ENCODE assay signal across 3 cellular contexts in genomic region chr16:57475711-57476339, GRCh38.
TF ChIP-seq lines count a peak whose summit lies in the region.

No MANE protein-coding gene starts in this region.

TF ChIP-seq in HEK293T, 16 proteins besides CTCF, POLR2A, EP300 and RAD21:
- TF ChIP-seq PKNOX1 (IDR thresholded peaks at IDR 0.05) (no peak), TARDBP (IDR thresholded peaks at IDR 0.05) (no peak), NFRKB (IDR thresholded peaks at IDR 0.05) (no peak), FOXA1 (IDR thresholded peaks at IDR 0.05) (no peak), BHLHE40 (IDR thresholded peaks at IDR 0.05; ENCODE audit: borderline replicate concordance) (no peak), SUZ12 (IDR thresholded peaks at IDR 0.05) (no peak), ELF4 (IDR thresholded peaks at IDR 0.05) (no peak), CTBP1 (IDR thresholded peaks at IDR 0.05; ENCODE audit: borderline replicate concordance) (no peak), ZNF384 (IDR thresholded peaks at IDR 0.05) (no peak), LEF1 (IDR thresholded peaks at IDR 0.05; ENCODE audit: borderline replicate concordance) (no peak), SP1 (IDR thresholded peaks at IDR 0.05) (no peak), FOXM1 (IDR thresholded peaks at IDR 0.05; ENCODE audit: borderline replicate concordance) (no peak), HDGF (IDR thresholded peaks at IDR 0.05; ENCODE audit: borderline replicate concordance) (no peak), ARNT (IDR thresholded peaks at IDR 0.05) (no peak), L3MBTL2 (conservative IDR thresholded peaks at IDR 0.05) (no peak), FOXK2 (IDR thresholded peaks at IDR 0.05) (no peak)

TF ChIP-seq in H1, 55 proteins besides CTCF, POLR2A, EP300 and RAD21:
- TF ChIP-seq FOSL1 (IDR thresholded peaks at IDR 0.05; ENCODE audit: insufficient read depth, low read depth, low read length) (no peak), SIN3A (conservative IDR thresholded peaks at IDR 0.05 in 1 of 2, IDR thresholded peaks at IDR 0.05 in 1 of 2; ENCODE audit: low read depth in 1 of 2, low read length in 2 of 2) (peak in 1 of 2 experiments; percentile 84; a peak in 2 of 4 replicates), TAF7 (optimal IDR thresholded peaks at IDR 0.05; ENCODE audit: borderline replicate concordance, low read depth, low read length) (peak; percentile 38), SP2 (IDR thresholded peaks at IDR 0.05; ENCODE audit: low read length) (no peak), RXRA (IDR thresholded peaks at IDR 0.05; ENCODE audit: insufficient read depth, low read depth, low read length) (0 out of 2 replicates have a peak, but pooled peaks have one; percentile 3), NANOG (IDR thresholded peaks at IDR 0.05; ENCODE audit: insufficient read depth, low read depth, low read length, poor library complexity, severe bottlenecking) (no peak), TBP (IDR thresholded peaks at IDR 0.05; ENCODE audit: low read depth, low read length) (peak; percentile 59; the same call in 1 of the 2 replicates), CHD2 (IDR thresholded peaks at IDR 0.05; ENCODE audit: low read length) (no peak), CREB1 (IDR thresholded peaks at IDR 0.05) (peak; percentile 33; the same call in 1 of the 2 replicates), CEBPB (IDR thresholded peaks at IDR 0.05; ENCODE audit: low read depth, low read length) (no peak), TAF1 (IDR thresholded peaks at IDR 0.05; ENCODE audit: low read depth, low read length) (no peak), GTF2F1 (IDR thresholded peaks at IDR 0.05; ENCODE audit: borderline replicate concordance, low read depth, low read length) (no peak), RFX5 (IDR thresholded peaks at IDR 0.05; ENCODE audit: borderline replicate concordance, low read depth, low read length) (no peak), MAX (IDR thresholded peaks at IDR 0.05) (peak; percentile 72), POU5F1 (IDR thresholded peaks at IDR 0.05; ENCODE audit: low read depth, low read length) (no peak), TEAD4 (IDR thresholded peaks at IDR 0.05; ENCODE audit: low read depth, low read length) (no peak)

TF ChIP-seq in neural cell, 6 proteins besides CTCF, POLR2A, EP300 and RAD21:
- TF ChIP-seq EZH2 (IDR thresholded peaks at IDR 0.05; ENCODE audit: borderline replicate concordance, insufficient read depth, low read length, poor library complexity, severe bottlenecking) (no peak), REST (IDR thresholded peaks at IDR 0.05; ENCODE audit: borderline replicate concordance) (no peak), SMC3 (conservative IDR thresholded peaks at IDR 0.05; ENCODE audit: poor library complexity) (no peak), MXI1 (conservative IDR thresholded peaks at IDR 0.05; ENCODE audit: poor library complexity, severe bottlenecking) (no peak), POLR2AphosphoS5 (IDR thresholded peaks at IDR 0.05) (no peak), TAF1 (IDR thresholded peaks at IDR 0.05; ENCODE audit: low read depth) (no peak)
